ENCODE assay signal across 15 cellular contexts in genomic region chr5:143495124-143495523, GRCh38.
DNase-seq lines count a peak whose midpoint lies in the region; ATAC-seq and TF ChIP-seq lines count a peak whose summit lies in the region.
"Had no signal": no experiment of that assay in that cellular context is flagged by ENCODE, and none has a peak within 500 bp of the region (broad histone marks: within the 10 kb centered on the region; RNA-seq: fewer than 3 reads in every experiment).

No MANE protein-coding gene starts in this region.

- H3K27me3 Mint-ChIP-seq in T-helper 17 cell = peaks cover 5% of the 10 kb centered on the region
- H3K27me3 Mint-ChIP-seq: activated T-helper 17 cell treated with anti-CD3 and anti-CD28 coated beads, Interleukin-2, amount 50 U/mL, for 72 hours had no signal

- no peak for TF ChIP-seq POLR2A in IMR-90 (IDR thresholded peaks at IDR 0.05; ENCODE audit: low read depth, low read length)

- no peaks in the 10 kb centered on the region for H3K36me3 Mint-ChIP-seq in T-helper 17 cell (ENCODE audit: low read depth)
- H3K36me3 Mint-ChIP-seq: CD4-positive, CD25-positive, alpha-beta regulatory T cell had no signal

- intact Hi-C loops in IMR-90 (cut with micrococcal nuclease) = no loop called here

- TF ChIP-seq CTCF in IMR-90 (conservative IDR thresholded peaks at IDR 0.05; ENCODE audit: low read depth, low read length) = no peak

- H3K36me3 ChIP-seq in IMR-90 (ENCODE audit: control insufficient read depth, insufficient read depth, low read length) (no peaks in the 10 kb centered on the region), skeletal muscle satellite cell (ENCODE audit: insufficient read depth, low read length) (no peaks in the 10 kb centered on the region)
- H3K36me3 ChIP-seq: ascending aorta, gastroesophageal sphincter had no signal

- no peak overlapping the region for H3K27ac Mint-ChIP-seq in T-helper 17 cell
- H3K27ac Mint-ChIP-seq: activated CD8-positive, alpha-beta T cell treated with anti-CD3 and anti-CD28 coated beads for 36 hours; activated T-helper 17 cell treated with anti-CD3 and anti-CD28 coated beads, Interleukin-2, amount 50 U/mL, for 72 hours; CD4-positive, CD25-positive, alpha-beta regulatory T cell had no signal

- H2BK20ac ChIP-seq in IMR-90 (ENCODE audit: low read depth, low read length) = no peak overlapping the region

- CTCF ChIA-PET in IMR-90 (lab: Yijun Ruan, JAX) = no interaction called here

- no peaks in the 10 kb centered on the region for H3K79me1 ChIP-seq in IMR-90 (ENCODE audit: low read depth in 1 of 2, low read length in 2 of 2)

- H3K4me2 ChIP-seq in IMR-90 (ENCODE audit: low read depth, low read length) = no peak overlapping the region
- peak overlapping the region; percentile 71 for H3K4me2 ChIP-seq in skeletal muscle satellite cell (ENCODE audit: low read length)

- H3K18ac ChIP-seq in IMR-90 (ENCODE audit: low read depth, low read length) = no peak overlapping the region

- H3K4me3 Mint-ChIP-seq in T-helper 17 cell = no peak overlapping the region
- H3K4me3 Mint-ChIP-seq: activated CD8-positive, alpha-beta T cell treated with anti-CD3 and anti-CD28 coated beads for 36 hours; activated T-helper 17 cell treated with anti-CD3 and anti-CD28 coated beads, Interleukin-2, amount 50 U/mL, for 72 hours; CD4-positive, CD25-positive, alpha-beta regulatory T cell had no signal

- no peak overlapping the region for H3K14ac ChIP-seq in IMR-90 (replicated peaks; ENCODE audit: low read depth, low read length)

- no peak overlapping the region for H2AFZ ChIP-seq in IMR-90 (replicated peaks; ENCODE audit: low read length, poor library complexity)

- no peak overlapping the region for H4K8ac ChIP-seq in IMR-90 (ENCODE audit: low read depth in 2 of 2, low read length in 2 of 2)

- H3K9ac ChIP-seq in IMR-90 (ENCODE audit: low read depth, low read length) (no peak overlapping the region), skeletal muscle satellite cell (ENCODE audit: low read depth, low read length) (no peak overlapping the region)

- H3K4me1 ChIP-seq in IMR-90 (ENCODE audit: control insufficient read depth, insufficient read depth, low read length) = peaks cover 4% of the 10 kb centered on the region
- peaks cover 29% of the 10 kb centered on the region for H3K4me1 ChIP-seq in skeletal muscle satellite cell (ENCODE audit: control insufficient read depth, insufficient read depth, low read length)

- H3K4me3 ChIP-seq in IMR-90 (ENCODE audit: insufficient read depth, low read depth, low read length) (no peak overlapping the region), skeletal muscle satellite cell (ENCODE audit: low read length) (no peak overlapping the region)
- H3K4me3 ChIP-seq: ascending aorta, gastroesophageal sphincter had no signal

- no peak overlapping the region for H2AK5ac ChIP-seq in IMR-90 (ENCODE audit: low read depth, low read length)

- H3K4ac ChIP-seq in IMR-90 (ENCODE audit: low read depth, low read length) = no peak overlapping the region

- H3K23ac ChIP-seq in IMR-90 (ENCODE audit: low read depth, low read length) = no peak overlapping the region

- WGBS in IMR-90 (ENCODE audit: extremely low coverage in 2 of 2, insufficient read length in 1 of 2), 2 experiments = no CpG with 5 or more reads among the region's 2 CpGs

- DNase-seq in IMR-90 = peak; percentile 37
- peak; percentile 42 for DNase-seq in RPMI7951 (ENCODE audit: low read depth)
- peak; percentile 28 for DNase-seq in fibroblast of the conjunctiva (ENCODE audit: low read depth)
- no peak for DNase-seq in foreskin melanocyte
- DNase-seq in T-helper 17 cell = no peak
- DNase-seq: activated CD8-positive, alpha-beta T cell treated with anti-CD3 and anti-CD28 coated beads for 36 hours; CD4-positive, CD25-positive, alpha-beta regulatory T cell; Karpas-422; NCI-H774; posterior cingulate gyrus had no signal

- H4K91ac ChIP-seq in IMR-90 (ENCODE audit: insufficient read depth, low read depth, low read length) = no peak overlapping the region

- H2BK5ac ChIP-seq in IMR-90 (ENCODE audit: low read depth, low read length, poor library complexity, severe bottlenecking) = no peak overlapping the region

- no peak overlapping the region for H2AK9ac ChIP-seq in IMR-90 (replicated peaks; ENCODE audit: low read depth, low read length, poor library complexity)

- H4K20me1 ChIP-seq in IMR-90 (ENCODE audit: insufficient read depth, low read length) = no peaks in the 10 kb centered on the region

- no peak overlapping the region for H4K5ac ChIP-seq in IMR-90 (ENCODE audit: low read depth, low read length)

- H3K56ac ChIP-seq in IMR-90 (ENCODE audit: extremely low read depth, insufficient read depth, low read length) = no peak overlapping the region

- H3K9me3 ChIP-seq in IMR-90 (ENCODE audit: control insufficient read depth, insufficient read depth, low read length) (no peaks in the 10 kb centered on the region), skeletal muscle satellite cell (replicated peaks; ENCODE audit: low read length) (no peaks in the 10 kb centered on the region), T-helper 17 cell (ENCODE audit: control insufficient read depth, low read length, poor library complexity, severe bottlenecking) (no peaks in the 10 kb centered on the region)
- H3K9me3 ChIP-seq: ascending aorta, gastroesophageal sphincter had no signal

- no peak overlapping the region for H3K27ac ChIP-seq in IMR-90 (ENCODE audit: insufficient read depth, low read length)
- H3K27ac ChIP-seq: ascending aorta had no signal

- TF ChIP-seq RAD21 in IMR-90 (IDR thresholded peaks at IDR 0.05; ENCODE audit: low read length) = no peak

- in situ Hi-C loops in IMR-90 (cut with MboI; ENCODE audit: low sequenced_read_pairs) = no loop called here

- no peak overlapping the region for H2BK15ac ChIP-seq in IMR-90 (ENCODE audit: low read depth, low read length)

- H3K9me1 ChIP-seq in IMR-90 (ENCODE audit: insufficient read depth, low read length) = peaks cover 11% of the 10 kb centered on the region

- POLR2A ChIA-PET in IMR-90 (lab: Charles Lee; ENCODE audit: unreplicated experiment) = no interaction called here

- H3K27me3 ChIP-seq in IMR-90 (ENCODE audit: control insufficient read depth, insufficient read depth, low read length) (no peaks in the 10 kb centered on the region), skeletal muscle satellite cell (ENCODE audit: control insufficient read depth, insufficient read depth, low read length) (no peaks in the 10 kb centered on the region)
- H3K27me3 ChIP-seq: ascending aorta, gastroesophageal sphincter had no signal

- dilution Hi-C loops in IMR-90 (cut with HindIII; ENCODE audit: low sequenced_read_pairs, unreplicated experiment) = no loop called here

- no peaks in the 10 kb centered on the region for H3K4me1 Mint-ChIP-seq in T-helper 17 cell
- H3K4me1 Mint-ChIP-seq: activated T-helper 17 cell treated with anti-CD3 and anti-CD28 coated beads, Interleukin-2, amount 50 U/mL, for 72 hours; CD4-positive, CD25-positive, alpha-beta regulatory T cell had no signal

- H2BK120ac ChIP-seq in IMR-90 (ENCODE audit: low read depth, low read length) = no peak overlapping the region

- no peak for ATAC-seq in IMR-90 (ENCODE audit: low read depth)
- ATAC-seq in GM19455 (IDR thresholded peaks at IDR 0.05; ENCODE audit: unreplicated experiment) = no peak
- no peak for ATAC-seq in T-helper 17 cell
- ATAC-seq: activated CD8-positive, alpha-beta T cell treated with anti-CD3 and anti-CD28 coated beads for 36 hours; activated T-helper 17 cell treated with anti-CD3 and anti-CD28 coated beads, Interleukin-2, amount 50 U/mL, for 72 hours had no signal

- BruUV-seq in IMR-90 (replicated peaks; lab: Mats Ljungman, UMichigan) = no TSS peak

TF ChIP-seq in IMR-90, 13 proteins besides CTCF, POLR2A, EP300 and RAD21:
- peak; percentile 85 for TF ChIP-seq CEBPB (IDR thresholded peaks at IDR 0.05; ENCODE audit: low read depth, low read length)
- no peak for TF ChIP-seq MAFK (IDR thresholded peaks at IDR 0.05; ENCODE audit: low read depth, low read length)

Comparison
In these comparisons a context has a peak if more than half of its experiments do, and no peak if none do; other contexts are left out.
1. DNase-seq: peak in IMR-90 (single experiment), RPMI7951 (single experiment) and fibroblast of the conjunctiva (single experiment); none in foreskin melanocyte (single experiment) and T-helper 17 cell (0 of 3).